In the genomic region with DNA sequence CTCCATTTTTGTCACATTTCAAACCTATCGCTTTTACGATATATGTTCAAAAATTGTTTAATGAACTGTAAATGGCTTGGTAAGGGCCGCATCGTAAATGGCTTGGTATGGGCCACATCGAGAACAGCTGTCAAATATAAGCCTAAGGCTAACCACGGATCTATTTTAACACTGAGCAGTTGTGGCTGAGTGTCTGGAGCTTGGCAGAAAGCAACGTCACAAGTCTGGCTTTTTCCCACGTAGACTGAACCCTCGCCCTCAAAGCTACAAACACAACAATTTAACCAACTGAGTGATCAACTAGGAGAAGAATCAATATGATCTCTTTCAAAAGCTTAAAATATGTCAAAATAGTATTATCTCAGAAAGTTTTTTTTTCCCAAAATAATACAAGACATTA, we compare ENCODE assay signal across 9 cellular contexts.
A peak's percentile ranks its signal among the peaks of the same experiment; 100 is the strongest.
DNase-seq lines count a peak whose midpoint lies in the region; ATAC-seq and TF ChIP-seq lines count a peak whose summit lies in the region.
"Had no signal": no experiment of that assay in that cellular context is flagged by ENCODE, and none has a peak within 500 bp of the region (broad histone marks: within the 10 kb centered on the region; RNA-seq: fewer than 3 reads in every experiment).

No MANE protein-coding gene starts in this region.

- H3K9me3 ChIP-seq in OCI-LY1 (ENCODE audit: low read length) (no peaks in the 10 kb centered on the region), gastrocnemius medialis (no peaks in the 10 kb centered on the region)

- no peaks in the 10 kb centered on the region for H3K36me3 Mint-ChIP-seq in activated CD4-positive, alpha-beta T cell treated with anti-CD3 and anti-CD28 coated beads for 36 hours (ENCODE audit: low read depth)

- H3K9me3 Mint-ChIP-seq in activated CD4-positive, alpha-beta T cell treated with anti-CD3 and anti-CD28 coated beads for 36 hours (ENCODE audit: low read depth): no peaks in the 10 kb centered on the region

- no peak overlapping the region for H2AFZ ChIP-seq in OCI-LY1 (ENCODE audit: low read length)

- no peak for TF ChIP-seq CTCF in OCI-LY1 (IDR thresholded peaks at IDR 0.05; ENCODE audit: low read length)
- TF ChIP-seq CTCF in choroid plexus epithelial cell (conservative IDR thresholded peaks at IDR 0.05; ENCODE audit: low read depth, low read length): no peak
- TF ChIP-seq CTCF in gastrocnemius medialis (IDR thresholded peaks at IDR 0.05 in 4 of 5, conservative IDR thresholded peaks at IDR 0.05 in 1 of 5): no peak
- TF ChIP-seq CTCF in GM10266 (IDR thresholded peaks at IDR 0.05; ENCODE audit: control insufficient read depth, insufficient read depth, low read depth, missing control alignments): no peak

- H3K4me3 Mint-ChIP-seq in activated CD4-positive, alpha-beta T cell treated with anti-CD3 and anti-CD28 coated beads for 36 hours: peak overlapping the region; percentile 88

- no peak for TF ChIP-seq POLR2A in gastrocnemius medialis (IDR thresholded peaks at IDR 0.05)

- H3K36me3 ChIP-seq in OCI-LY1 (ENCODE audit: insufficient read depth, low read length) (no peaks in the 10 kb centered on the region), gastrocnemius medialis (no peaks in the 10 kb centered on the region)

- no peaks in the 10 kb centered on the region; the same call in 1 of the 2 replicates for H3F3A ChIP-seq in OCI-LY1 (ENCODE audit: insufficient read depth, low read length)

- H3K4me1 Mint-ChIP-seq in activated CD4-positive, alpha-beta T cell treated with anti-CD3 and anti-CD28 coated beads for 36 hours: peaks cover 2% of the 10 kb centered on the region

- no peak overlapping the region for H3K4me2 ChIP-seq in OCI-LY1 (ENCODE audit: low read length)

- intact Hi-C loops in activated CD4-positive, alpha-beta T cell treated with anti-CD3 and anti-CD28 coated beads for 36 hours (cut with DNase I, micrococcal nuclease): loop anchor here (2.0 to 5.0 kb wide), 12 partner anchors 13 to 1766 kb away; a partner anchor contains a TSS
- intact Hi-C loops in gastrocnemius medialis (cut with DNase I; ENCODE audit: low total_unique reads): loop anchor here (5.0 to 10.0 kb wide), 6 partner anchors 44 to 861 kb away; a partner anchor contains a TSS

- H3K4me1 ChIP-seq in OCI-LY1 (ENCODE audit: insufficient read depth, low read length, severe bottlenecking) (peaks cover 11% of the 10 kb centered on the region), gastrocnemius medialis (peaks cover 5% of the 10 kb centered on the region in 2 donors)

- no peaks in the 10 kb centered on the region for H4K20me1 ChIP-seq in OCI-LY1 (ENCODE audit: insufficient read depth, low read length)

- CTCF ChIA-PET in activated CD4-positive, alpha-beta T cell treated with anti-CD3 and anti-CD28 coated beads for 36 hours (lab: Charles Lee): interaction anchor here (0.6 to 3.2 kb wide), 9 partner anchors 14 to 620 kb away, joined by 3 to 14 read pairs (median 4); no protein-coding TSS in a partner anchor

- H3K27ac ChIP-seq in OCI-LY1 (ENCODE audit: low read depth, low read length, poor library complexity, severe bottlenecking) (no peak overlapping the region), gastrocnemius medialis (peak overlapping the region in 2 of 4 donors; percentile 8 to 70)

- in situ Hi-C loops in gastrocnemius medialis (cut with MboI; ENCODE audit: low sequenced_read_pairs in 4 of 4): loop anchor here in 3 of 4 donors (10.0 to 25.0 kb wide), 3 partner anchors 299 to 719 kb away; a partner anchor contains a TSS

- no peak overlapping the region for H3K9ac ChIP-seq in OCI-LY1 (ENCODE audit: low read length)

- no peak for ATAC-seq in activated CD4-positive, alpha-beta T cell treated with anti-CD3 and anti-CD28 coated beads for 36 hours
- peak; percentile 49 to 51 for ATAC-seq in gastrocnemius medialis
- ATAC-seq in HG03460 (IDR thresholded peaks at IDR 0.05; ENCODE audit: unreplicated experiment): no peak

- H3K4me3 ChIP-seq in OCI-LY1 (ENCODE audit: low read depth, low read length, poor library complexity, severe bottlenecking): peak overlapping the region; percentile 97
- H3K4me3 ChIP-seq in choroid plexus epithelial cell (ENCODE audit: low read depth, low read length): no peak overlapping the region
- H3K4me3 ChIP-seq in gastrocnemius medialis: peak overlapping the region in 3 of 4 donors; percentile 81 to 84 (median 84)

- DNase-seq in activated CD4-positive, alpha-beta T cell treated with anti-CD3 and anti-CD28 coated beads for 36 hours: no peak
- no peak for DNase-seq in activated CD4-positive, alpha-beta T cell treated with anti-CD3 and anti-CD28 coated beads, Interleukin-2, amount 50 U/mL, for 1 hour
- peak; percentile 23 for DNase-seq in choroid plexus epithelial cell (ENCODE audit: low read depth)
- DNase-seq in gastrocnemius medialis: no peak
- no peak for DNase-seq in DMS79 treated with DMSO at 0.1 percent for 48 hours (lab: John Stamatoyannopoulos, UW)
- no peak for DNase-seq in GM10266 (ENCODE audit: extremely low spot score)
- DNase-seq: NCI-H2081 treated with DMSO at 0.1 percent for 48 hours had no signal

- no peaks in the 10 kb centered on the region for H3K27me3 ChIP-seq in OCI-LY1 (ENCODE audit: insufficient read depth, low read length)
- peaks cover 0 to 2% (median 0%) of the 10 kb centered on the region in 3 donors for H3K27me3 ChIP-seq in gastrocnemius medialis

- POLR2A ChIA-PET in activated CD4-positive, alpha-beta T cell treated with anti-CD3 and anti-CD28 coated beads for 36 hours (lab: Charles Lee): interaction anchor here (2.1 kb wide), 1 partner anchor 303 kb away, joined by 5 read pairs; no protein-coding TSS in a partner anchor

- no peaks in the 10 kb centered on the region for H3K79me2 ChIP-seq in OCI-LY1 (ENCODE audit: insufficient read depth, low read length)

- no peaks in the 10 kb centered on the region for H3K27me3 Mint-ChIP-seq in activated CD4-positive, alpha-beta T cell treated with anti-CD3 and anti-CD28 coated beads for 36 hours

- no peaks in the 10 kb centered on the region for H3K9me2 ChIP-seq in OCI-LY1 (ENCODE audit: low read depth, low read length)

- peak overlapping the region; percentile 4 for H3K27ac Mint-ChIP-seq in activated CD4-positive, alpha-beta T cell treated with anti-CD3 and anti-CD28 coated beads for 36 hours

Comparison
In these comparisons a context has a peak if more than half of its experiments do, and no peak if none do; other contexts are left out.
1. ATAC-seq: peak in gastrocnemius medialis (2 of 2); none in activated CD4-positive, alpha-beta T cell treated with anti-CD3 and anti-CD28 coated beads for 36 hours (single experiment) and HG03460 (single experiment).